In genomic region chr11:120820040-120820439, GRCh38 we compare ENCODE assay signal across 20 cellular contexts.
DNase-seq lines count a peak whose midpoint lies in the region; ATAC-seq and TF ChIP-seq lines count a peak whose summit lies in the region.
"Had no signal": no experiment of that assay in that cellular context is flagged by ENCODE, and none has a peak within 500 bp of the region (broad histone marks: within the 10 kb centered on the region; RNA-seq: fewer than 3 reads in every experiment).

No MANE protein-coding gene starts in this region.

- DNase-seq in DMS79 treated with DMSO at 0.1 percent for 48 hours (lab: John Stamatoyannopoulos, UW) (peak; percentile 56), NCI-H446 (lab: John Stamatoyannopoulos, UW) (peak; percentile 48 to 64), head of caudate nucleus (peak in 28 of 42 donors; percentile 18 to 79 (median 45)), spleen (peak; percentile 22), right atrium auricular region (ENCODE audit: low spot score) (no peak), DMS53 treated with DMSO at 0.1 percent for 48 hours (lab: John Stamatoyannopoulos, UW; ENCODE audit: unreplicated experiment) (no peak), NAMALWA (ENCODE audit: low spot score) (no peak)
- DNase-seq: Caco-2; CD4-positive, alpha-beta memory T cell; GF-D8; GOT3; Kasumi-1; NCI-H1436; NCI-H1930; NCI-H226; NCI-H524 treated with DMSO at 0.1 percent for 48 hours; NCI-H82; Right ventricle myocardium superior had no signal

- no peak overlapping the region for H3K27ac ChIP-seq in spleen
- H3K27ac ChIP-seq in right atrium auricular region: no peak overlapping the region
- H3K27ac ChIP-seq: BLaER1 treated with 17β-estradiol and CSF1 and Interleukin-3, amounts not matched to agents 10 nM and 100 nM had no signal

- no peak for ATAC-seq in HG03135 (IDR thresholded peaks at IDR 0.05; ENCODE audit: unreplicated experiment)

- TF ChIP-seq CTCF in spleen (IDR thresholded peaks at IDR 0.05 in 8 of 11, conservative IDR thresholded peaks at IDR 0.05 in 3 of 11) (no peak), right atrium auricular region (IDR thresholded peaks at IDR 0.05) (no peak)

- TF ChIP-seq POLR2A in spleen (IDR thresholded peaks at IDR 0.05): no peak

- H3K36me3 ChIP-seq in spleen (no peaks in the 10 kb centered on the region), right atrium auricular region (no peaks in the 10 kb centered on the region)
- H3K36me3 ChIP-seq: BLaER1 treated with 17β-estradiol and CSF1 and Interleukin-3, amounts not matched to agents 10 nM and 100 nM had no signal

- H3K27me3 ChIP-seq in spleen (replicated peaks in 1 of 7): peaks cover 0 to 62% (median 0%) of the 10 kb centered on the region in 7 donors
- H3K27me3 ChIP-seq in right atrium auricular region: no peaks in the 10 kb centered on the region
- H3K27me3 ChIP-seq: BLaER1 treated with 17β-estradiol and CSF1 and Interleukin-3, amounts not matched to agents 10 nM and 100 nM had no signal

- H3K9me3 ChIP-seq in spleen: no peaks in the 10 kb centered on the region
- no peaks in the 10 kb centered on the region for H3K9me3 ChIP-seq in right atrium auricular region
- H3K9me3 ChIP-seq: BLaER1 treated with 17β-estradiol and CSF1 and Interleukin-3, amounts not matched to agents 10 nM and 100 nM; Caco-2 had no signal

- H3K4me1 ChIP-seq in spleen (no peaks in the 10 kb centered on the region), right atrium auricular region (no peaks in the 10 kb centered on the region)
- H3K4me1 ChIP-seq: BLaER1 treated with 17β-estradiol and CSF1 and Interleukin-3, amounts not matched to agents 10 nM and 100 nM; Caco-2 had no signal

- intact Hi-C loops in head of caudate nucleus (cut with DNase I): no loop called here
- intact Hi-C loops in spleen (cut with DNase I; ENCODE audit: low total_unique reads): no loop called here

- no peak overlapping the region for H3K4me3 ChIP-seq in spleen
- no peak overlapping the region for H3K4me3 ChIP-seq in right atrium auricular region
- H3K4me3 ChIP-seq: BLaER1 treated with 17β-estradiol and CSF1 and Interleukin-3, amounts not matched to agents 10 nM and 100 nM had no signal

- WGBS in spleen, 5 donors: 58 to 81% (median 78%) methylated on average over 3 of the region's 3 CpGs

Comparison
In these comparisons a context has a peak if more than half of its experiments do, and no peak if none do; other contexts are left out.
1. DNase-seq: peak in DMS79 treated with DMSO at 0.1 percent for 48 hours (single experiment), NCI-H446 (2 of 2), head of caudate nucleus (28 of 42) and spleen (single experiment); none in right atrium auricular region (single experiment), DMS53 treated with DMSO at 0.1 percent for 48 hours (single experiment) and NAMALWA (single experiment).